In genomic region chr16:57084996-57085395, GRCh38 we compare ENCODE assay signal across 1 cellular context.
TF ChIP-seq lines count a peak whose summit lies in the region.

No MANE protein-coding gene starts in this region.

TF ChIP-seq in GM23338, 12 proteins besides CTCF, POLR2A, EP300 and RAD21 (continued from another document):
- TF ChIP-seq, protein P1, sequence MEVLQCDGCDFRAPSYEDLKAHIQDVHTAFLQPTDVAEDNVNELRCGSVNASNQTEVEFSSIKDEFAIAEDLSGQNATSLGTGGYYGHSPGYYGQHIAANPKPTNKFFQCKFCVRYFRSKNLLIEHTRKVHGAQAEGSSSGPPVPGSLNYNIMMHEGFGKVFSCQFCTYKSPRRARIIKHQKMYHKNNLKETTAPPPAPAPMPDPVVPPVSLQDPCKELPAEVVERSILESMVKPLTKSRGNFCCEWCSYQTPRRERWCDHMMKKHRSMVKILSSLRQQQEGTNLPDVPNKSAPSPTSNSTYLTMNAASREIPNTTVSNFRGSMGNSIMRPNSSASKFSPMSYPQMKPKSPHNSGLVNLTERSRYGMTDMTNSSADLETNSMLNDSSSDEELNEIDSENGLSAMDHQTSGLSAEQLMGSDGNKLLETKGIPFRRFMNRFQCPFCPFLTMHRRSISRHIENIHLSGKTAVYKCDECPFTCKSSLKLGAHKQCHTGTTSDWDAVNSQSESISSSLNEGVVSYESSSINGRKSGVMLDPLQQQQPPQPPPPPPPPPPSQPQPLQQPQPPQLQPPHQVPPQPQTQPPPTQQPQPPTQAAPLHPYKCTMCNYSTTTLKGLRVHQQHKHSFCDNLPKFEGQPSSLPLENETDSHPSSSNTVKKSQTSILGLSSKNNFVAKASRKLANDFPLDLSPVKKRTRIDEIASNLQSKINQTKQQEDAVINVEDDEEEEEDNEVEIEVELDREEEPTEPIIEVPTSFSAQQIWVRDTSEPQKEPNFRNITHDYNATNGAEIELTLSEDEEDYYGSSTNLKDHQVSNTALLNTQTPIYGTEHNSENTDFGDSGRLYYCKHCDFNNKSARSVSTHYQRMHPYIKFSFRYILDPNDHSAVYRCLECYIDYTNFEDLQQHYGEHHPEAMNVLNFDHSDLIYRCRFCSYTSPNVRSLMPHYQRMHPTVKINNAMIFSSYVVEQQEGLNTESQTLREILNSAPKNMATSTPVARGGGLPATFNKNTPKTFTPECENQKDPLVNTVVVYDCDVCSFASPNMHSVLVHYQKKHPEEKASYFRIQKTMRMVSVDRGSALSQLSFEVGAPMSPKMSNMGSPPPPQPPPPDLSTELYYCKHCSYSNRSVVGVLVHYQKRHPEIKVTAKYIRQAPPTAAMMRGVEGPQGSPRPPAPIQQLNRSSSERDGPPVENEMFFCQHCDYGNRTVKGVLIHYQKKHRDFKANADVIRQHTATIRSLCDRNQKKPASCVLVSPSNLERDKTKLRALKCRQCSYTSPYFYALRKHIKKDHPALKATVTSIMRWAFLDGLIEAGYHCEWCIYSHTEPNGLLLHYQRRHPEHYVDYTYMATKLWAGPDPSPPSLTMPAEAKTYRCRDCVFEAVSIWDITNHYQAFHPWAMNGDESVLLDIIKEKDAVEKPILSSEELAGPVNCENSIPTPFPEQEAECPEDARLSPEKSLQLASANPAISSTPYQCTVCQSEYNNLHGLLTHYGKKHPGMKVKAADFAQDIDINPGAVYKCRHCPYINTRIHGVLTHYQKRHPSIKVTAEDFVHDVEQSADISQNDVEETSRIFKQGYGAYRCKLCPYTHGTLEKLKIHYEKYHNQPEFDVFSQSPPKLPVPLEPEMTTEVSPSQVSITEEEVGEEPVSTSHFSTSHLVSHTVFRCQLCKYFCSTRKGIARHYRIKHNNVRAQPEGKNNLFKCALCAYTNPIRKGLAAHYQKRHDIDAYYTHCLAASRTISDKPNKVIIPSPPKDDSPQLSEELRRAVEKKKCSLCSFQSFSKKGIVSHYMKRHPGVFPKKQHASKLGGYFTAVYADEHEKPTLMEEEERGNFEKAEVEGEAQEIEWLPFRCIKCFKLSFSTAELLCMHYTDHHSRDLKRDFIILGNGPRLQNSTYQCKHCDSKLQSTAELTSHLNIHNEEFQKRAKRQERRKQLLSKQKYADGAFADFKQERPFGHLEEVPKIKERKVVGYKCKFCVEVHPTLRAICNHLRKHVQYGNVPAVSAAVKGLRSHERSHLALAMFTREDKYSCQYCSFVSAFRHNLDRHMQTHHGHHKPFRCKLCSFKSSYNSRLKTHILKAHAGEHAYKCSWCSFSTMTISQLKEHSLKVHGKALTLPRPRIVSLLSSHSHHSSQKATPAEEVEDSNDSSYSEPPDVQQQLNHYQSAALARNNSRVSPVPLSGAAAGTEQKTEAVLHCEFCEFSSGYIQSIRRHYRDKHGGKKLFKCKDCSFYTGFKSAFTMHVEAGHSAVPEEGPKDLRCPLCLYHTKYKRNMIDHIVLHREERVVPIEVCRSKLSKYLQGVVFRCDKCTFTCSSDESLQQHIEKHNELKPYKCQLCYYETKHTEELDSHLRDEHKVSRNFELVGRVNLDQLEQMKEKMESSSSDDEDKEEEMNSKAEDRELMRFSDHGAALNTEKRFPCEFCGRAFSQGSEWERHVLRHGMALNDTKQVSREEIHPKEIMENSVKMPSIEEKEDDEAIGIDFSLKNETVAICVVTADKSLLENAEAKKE (CRISPR knock-in tag; IDR thresholded peaks at IDR 0.05): no peak
- no peak for TF ChIP-seq POLR2AphosphoS5 (IDR thresholded peaks at IDR 0.05; ENCODE audit: low read depth)
- no peak for TF ChIP-seq ZNF114 (CRISPR knock-in tag; IDR thresholded peaks at IDR 0.05)
